Comparison of ENCODE assay signal across 3 cellular contexts in genomic region chr17:48001657-48002056, GRCh38. TPM values are rescaled to one million over a fixed set of nuclear protein-coding genes. Genes with fewer than 3 reads are reported as not detected.
"Had no signal": no experiment of that assay in that cellular context is flagged by ENCODE, and none has a peak within 500 bp of the region (broad histone marks: within the 10 kb centered on the region; RNA-seq: fewer than 3 reads in every experiment).

No MANE protein-coding gene starts in this region.

RNA-seq across cellular contexts. Expression of gene PRR15L, which starts 44.0 kb away (rescaled TPM):
- total RNA-seq: activated naive CD8-positive, alpha-beta T cell treated with anti-CD3 and anti-CD28 coated beads, Interleukin-2, amount 10 ng/mL, durations not matched to agents 7 days and 5 days; chondrocyte; mesenteric fat pad had no signal
